Comparison of ENCODE assay signal across 19 cellular contexts in the genomic region with DNA sequence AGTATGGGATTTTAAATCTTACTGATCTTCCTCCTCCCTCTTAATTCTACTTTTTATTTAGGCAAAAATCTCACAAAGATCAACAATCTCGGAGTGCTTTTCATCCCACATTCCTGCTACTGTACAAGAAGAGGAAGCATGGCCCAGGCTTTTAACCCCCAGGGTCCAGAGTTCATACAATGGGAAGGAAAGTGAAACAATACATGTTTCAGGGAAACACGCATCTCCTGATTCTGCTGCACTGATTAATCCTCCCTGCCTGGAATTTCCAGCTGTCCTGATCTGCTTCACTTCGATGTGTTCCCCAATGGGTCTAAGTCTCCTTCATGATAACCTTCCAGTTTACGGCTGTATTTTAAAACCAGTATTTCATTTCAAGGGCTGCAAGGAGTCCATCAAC. TPM values are rescaled to one million over a fixed set of nuclear protein-coding genes. Genes with fewer than 3 reads are reported as not detected.
DNase-seq lines count a peak whose midpoint lies in the region; ATAC-seq, FAIRE-seq and TF ChIP-seq lines count a peak whose summit lies in the region.
"Had no signal": no experiment of that assay in that cellular context is flagged by ENCODE, and none has a peak within 500 bp of the region (broad histone marks: within the 10 kb centered on the region; RNA-seq: fewer than 3 reads in every experiment).

No MANE protein-coding gene starts in this region.

- peak overlapping the region in 1 of 2 experiments; percentile 7; a peak in 1 of 4 replicates for H4K8ac ChIP-seq in IMR-90 (ENCODE audit: low read depth in 2 of 2, low read length in 2 of 2)

- H3K4me2 ChIP-seq in IMR-90 (ENCODE audit: low read depth, low read length) (peak overlapping the region; percentile 50), endothelial cell of umbilical vein (ENCODE audit: insufficient read depth, low read length) (peak overlapping the region; percentile 76)

- no peak for ATAC-seq in IMR-90 (ENCODE audit: low read depth)
- ATAC-seq in lung (ENCODE audit: insufficient read depth, low FRiP score): no peak
- ATAC-seq: naive thymus-derived CD4-positive, alpha-beta T cell had no signal

- H3K23ac ChIP-seq in IMR-90 (ENCODE audit: low read depth, low read length): no peak overlapping the region

- H3K27me3 ChIP-seq in IMR-90 (ENCODE audit: control insufficient read depth, insufficient read depth, low read length) (no peaks in the 10 kb centered on the region), endothelial cell of umbilical vein (ENCODE audit: control insufficient read depth in 2 of 2, insufficient read depth in 2 of 2, low read length in 2 of 2) (no peaks in the 10 kb centered on the region), lung (ENCODE audit: control insufficient read depth, insufficient read depth) (no peaks in the 10 kb centered on the region), skeletal muscle tissue (ENCODE audit: control insufficient read depth in 3 of 3, insufficient read depth in 3 of 3, low read length in 3 of 3) (peaks cover 10 to 26% (median 23%) of the 10 kb centered on the region in 3 donors)
- H3K27me3 ChIP-seq: cardiac muscle cell had no signal

- peak overlapping the region; percentile 27 for H2BK5ac ChIP-seq in IMR-90 (ENCODE audit: low read depth, low read length, poor library complexity, severe bottlenecking)

- no peak overlapping the region for H3K4me3 ChIP-seq in IMR-90 (ENCODE audit: insufficient read depth, low read depth, low read length)
- H3K4me3 ChIP-seq in endothelial cell of umbilical vein (replicated peaks in 1 of 3; ENCODE audit: insufficient read depth in 1 of 3, low read depth in 1 of 3, low read length in 3 of 3): no peak overlapping the region
- no peak overlapping the region for H3K4me3 ChIP-seq in lung
- H3K4me3 ChIP-seq in skeletal muscle tissue (ENCODE audit: low read length in 3 of 3): peak overlapping the region in 1 of 3 donors; percentile 45
- H3K4me3 ChIP-seq: cardiac muscle cell had no signal

- peak; percentile 94 for FAIRE-seq in endothelial cell of umbilical vein (lab: Jason Lieb, UNC)
- FAIRE-seq: urothelium cell line had no signal

- no peak overlapping the region for H4K91ac ChIP-seq in IMR-90 (ENCODE audit: insufficient read depth, low read depth, low read length)

- H2BK120ac ChIP-seq in IMR-90 (ENCODE audit: low read depth, low read length): no peak overlapping the region

- CTCF ChIA-PET in IMR-90 (lab: Yijun Ruan, JAX): no interaction called here
- CTCF ChIA-PET in endothelial cell of umbilical vein (lab: Charles Lee): interaction anchor here (0.9 to 3.9 kb wide), 5 partner anchors 12 to 85 kb away, joined by 3 to 33 read pairs (median 7); no protein-coding TSS in a partner anchor
- CTCF ChIA-PET in HEK293T (lab: Yijun Ruan, JAX): no interaction called here

- no peak for DNase-seq in IMR-90
- DNase-seq in endothelial cell of umbilical vein (ENCODE audit: low read depth, low spot score): peak; percentile 77
- DNase-seq in lung (ENCODE audit: low spot score): no peak
- no peak for DNase-seq in posterior cingulate gyrus
- no peak for DNase-seq in HEK293T (ENCODE audit: extremely low spot score)
- no peak for DNase-seq in activated CD4-positive, CD25-positive, alpha-beta regulatory T cell (lab: John Stamatoyannopoulos, UW)
- DNase-seq in stimulated activated CD4-positive, alpha-beta T cell treated with anti-CD3 and anti-CD28 coated beads, Interleukin-2, amount 100 ng/mL, for 24 hours: no peak
- DNase-seq: activated CD4-positive, alpha-beta memory T cell treated with anti-CD3 and anti-CD28 coated beads for 36 hours; activated naive CD4-positive, alpha-beta T cell; erythroblast; naive thymus-derived CD4-positive, alpha-beta T cell; NCI-H1105 treated with DMSO at 0.1 percent for 48 hours; NCI-H524; stimulated activated CD4-positive, alpha-beta T cell treated with anti-CD3 and anti-CD28 coated beads, Interleukin-15, amount 100 ng/mL, for 24 hours; stimulated activated CD8-positive, alpha-beta memory T cell treated with anti-CD3 and anti-CD28 coated beads, Interleukin-4, amount 100 ng/mL, for 48 hours; T-helper 9 cell had no signal

- H3K4ac ChIP-seq in IMR-90 (ENCODE audit: low read depth, low read length): peak overlapping the region; percentile 11; the same call in 1 of the 2 replicates

- TF ChIP-seq CTCF in IMR-90 (conservative IDR thresholded peaks at IDR 0.05; ENCODE audit: low read depth, low read length): no peak
- no peak for TF ChIP-seq CTCF in endothelial cell of umbilical vein (IDR thresholded peaks at IDR 0.05; ENCODE audit: extremely low read depth in 1 of 2, insufficient read depth in 1 of 2, low read depth in 1 of 2, low read length in 2 of 2)
- no peak for TF ChIP-seq CTCF in lung (IDR thresholded peaks at IDR 0.05; ENCODE audit: control extremely low read depth, extremely low read depth)

- H4K20me1 ChIP-seq in IMR-90 (ENCODE audit: insufficient read depth, low read length): peaks cover 75% of the 10 kb centered on the region
- H4K20me1 ChIP-seq in endothelial cell of umbilical vein (replicated peaks; ENCODE audit: control insufficient read depth, extremely low read depth, insufficient read depth, low read length): no peaks in the 10 kb centered on the region

- H3K27ac ChIP-seq in IMR-90 (ENCODE audit: insufficient read depth, low read length) (peak overlapping the region; percentile 3; the same call in 1 of the 2 replicates), endothelial cell of umbilical vein (ENCODE audit: insufficient read depth, low read depth, low read length) (peak overlapping the region; percentile 81), lung (ENCODE audit: low read depth in 1 of 2, low read length in 1 of 2) (peak overlapping the region; percentile 29 to 43), skeletal muscle tissue (ENCODE audit: low read depth, low read length) (peak overlapping the region; percentile 62)
- H3K27ac ChIP-seq: cardiac muscle cell had no signal

- in situ Hi-C loops in IMR-90 (cut with MboI; ENCODE audit: low sequenced_read_pairs): no loop called here

- peaks cover 41% of the 10 kb centered on the region for H3K4me1 ChIP-seq in IMR-90 (ENCODE audit: control insufficient read depth, insufficient read depth, low read length)
- peaks cover 91% of the 10 kb centered on the region for H3K4me1 ChIP-seq in endothelial cell of umbilical vein (ENCODE audit: control insufficient read depth, extremely low read depth, insufficient read depth, low read length)
- H3K4me1 ChIP-seq in lung (ENCODE audit: control insufficient read depth in 2 of 2, insufficient read depth in 2 of 2, low read length in 2 of 2): peaks cover 12 to 27% of the 10 kb centered on the region in 2 donors
- peaks cover 35 to 55% (median 43%) of the 10 kb centered on the region in 3 donors for H3K4me1 ChIP-seq in skeletal muscle tissue (ENCODE audit: control insufficient read depth in 3 of 3, insufficient read depth in 3 of 3, low read length in 3 of 3)

- H3K18ac ChIP-seq in IMR-90 (ENCODE audit: low read depth, low read length): 0 out of 2 replicates have a peak overlapping the region, but pooled peaks have one; percentile 22

- H2AK5ac ChIP-seq in IMR-90 (ENCODE audit: low read depth, low read length): peak overlapping the region; percentile 22; the same call in 1 of the 2 replicates

- TF ChIP-seq POLR2A in IMR-90 (IDR thresholded peaks at IDR 0.05; ENCODE audit: low read depth, low read length): no peak
- no peak for TF ChIP-seq POLR2A in endothelial cell of umbilical vein (IDR thresholded peaks at IDR 0.05; ENCODE audit: low read depth, low read length)

- TF ChIP-seq RAD21 in IMR-90 (IDR thresholded peaks at IDR 0.05; ENCODE audit: low read length): no peak

- BruUV-seq in IMR-90 (replicated peaks; lab: Mats Ljungman, UMichigan) (no TSS peak), endothelial cell of umbilical vein (replicated peaks; lab: Mats Ljungman, UMichigan) (no TSS peak)

- H3K9me1 ChIP-seq in IMR-90 (ENCODE audit: insufficient read depth, low read length) (peaks cover 60% of the 10 kb centered on the region), endothelial cell of umbilical vein (replicated peaks; ENCODE audit: control insufficient read depth, extremely low read depth, insufficient read depth, low read length) (no peaks in the 10 kb centered on the region)

- POLR2A ChIA-PET in IMR-90 (lab: Charles Lee; ENCODE audit: unreplicated experiment): no interaction called here
- POLR2A ChIA-PET in endothelial cell of umbilical vein (lab: Charles Lee): interaction anchor here (1.1 kb wide), 1 partner anchor 15 kb away, joined by 5 read pairs; no protein-coding TSS in a partner anchor
- POLR2A ChIA-PET in HEK293T (lab: Yijun Ruan, JAX): no interaction called here

- 100% methylated on average over 1 of the region's 4 CpGs; no CpG with 5 or more reads in 1 of the 2 experiments for WGBS in IMR-90 (ENCODE audit: extremely low coverage in 2 of 2, insufficient read length in 1 of 2), 2 experiments
- WGBS in lung, 2 donors: 14 to 29% methylated on average over 4 of the region's 4 CpGs

- dilution Hi-C loops in IMR-90 (cut with HindIII; ENCODE audit: low sequenced_read_pairs, unreplicated experiment): no loop called here
- dilution Hi-C loops in endothelial cell of umbilical vein (cut with MboI; ENCODE audit: extremely low pct_ligation_motif_present, low sequenced_read_pairs): no loop called here

- peaks cover 35 to 88% of the 10 kb centered on the region in 2 experiments for H3K79me1 ChIP-seq in IMR-90 (ENCODE audit: low read depth in 1 of 2, low read length in 2 of 2)

- peaks cover 40% of the 10 kb centered on the region for H3K79me2 ChIP-seq in endothelial cell of umbilical vein (ENCODE audit: control insufficient read depth, insufficient read depth, low read length)

- intact Hi-C loops in IMR-90 (cut with micrococcal nuclease): no loop called here
- intact Hi-C loops in endothelial cell of umbilical vein (cut with micrococcal nuclease): no loop called here
- intact Hi-C loops in posterior cingulate gyrus (cut with DNase I): no loop called here

- no peak overlapping the region for H3K9ac ChIP-seq in IMR-90 (ENCODE audit: low read depth, low read length)
- H3K9ac ChIP-seq in endothelial cell of umbilical vein (replicated peaks; ENCODE audit: extremely low read depth, insufficient read depth, low read length): peak overlapping the region; percentile 43
- H3K9ac ChIP-seq in skeletal muscle tissue (ENCODE audit: low read depth in 1 of 3, low read length in 3 of 3): no peak overlapping the region

- no peak overlapping the region for H2AFZ ChIP-seq in IMR-90 (replicated peaks; ENCODE audit: low read length, poor library complexity)
- no peak overlapping the region for H2AFZ ChIP-seq in endothelial cell of umbilical vein (ENCODE audit: low read depth, low read length)

- no peak overlapping the region for H3K56ac ChIP-seq in IMR-90 (ENCODE audit: extremely low read depth, insufficient read depth, low read length)

- H2AK9ac ChIP-seq in IMR-90 (replicated peaks; ENCODE audit: low read depth, low read length, poor library complexity): no peak overlapping the region

- peak overlapping the region; percentile 41; the same call in 1 of the 2 replicates for H3K14ac ChIP-seq in IMR-90 (replicated peaks; ENCODE audit: low read depth, low read length)

- peaks cover 24% of the 10 kb centered on the region for H3K36me3 ChIP-seq in IMR-90 (ENCODE audit: control insufficient read depth, insufficient read depth, low read length)
- no peaks in the 10 kb centered on the region for H3K36me3 ChIP-seq in endothelial cell of umbilical vein (ENCODE audit: control insufficient read depth in 2 of 2, extremely low read depth in 1 of 2, insufficient read depth in 2 of 2, low read length in 2 of 2)
- H3K36me3 ChIP-seq in lung (ENCODE audit: control insufficient read depth in 2 of 2, insufficient read depth in 2 of 2, low read length in 2 of 2): no peaks in the 10 kb centered on the region
- no peaks in the 10 kb centered on the region for H3K36me3 ChIP-seq in skeletal muscle tissue (ENCODE audit: control insufficient read depth in 3 of 3, insufficient read depth in 3 of 3, low read length in 3 of 3)
- H3K36me3 ChIP-seq: cardiac muscle cell had no signal

- H2BK15ac ChIP-seq in IMR-90 (ENCODE audit: low read depth, low read length): no peak overlapping the region

- H3K9me3 ChIP-seq in IMR-90 (ENCODE audit: control insufficient read depth, insufficient read depth, low read length) (no peaks in the 10 kb centered on the region), endothelial cell of umbilical vein (replicated peaks; ENCODE audit: control insufficient read depth, insufficient read depth, low read length) (no peaks in the 10 kb centered on the region), lung (ENCODE audit: control insufficient read depth in 2 of 2, insufficient read depth in 1 of 2, low read length in 1 of 2) (no peaks in the 10 kb centered on the region), skeletal muscle tissue (ENCODE audit: control insufficient read depth in 3 of 3, low read length in 3 of 3) (no peaks in the 10 kb centered on the region)

- peak overlapping the region; percentile 28; the same call in 1 of the 2 replicates for H4K5ac ChIP-seq in IMR-90 (ENCODE audit: low read depth, low read length)

- H2BK20ac ChIP-seq in IMR-90 (ENCODE audit: low read depth, low read length): no peak overlapping the region

RNA-seq across cellular contexts. Expression of gene COL4A1, which starts 44.5 kb away (rescaled TPM):
- 230 and 263 TPM in 2 replicates for total RNA-seq in IMR-90 (2012; rRNA removed)
- 301 and 337 TPM in 2 replicates for polyA plus RNA-seq in IMR-90 (2012; rRNA removed)
- polyA plus RNA-seq in IMR-90 (2012; cell fraction: cytosol; rRNA removed): 173 and 272 TPM in 2 replicates
- 217 and 287 TPM in 2 replicates for polyA plus RNA-seq in IMR-90 (2012; cell fraction: nucleus; rRNA removed; ENCODE audit: low replicate concordance)
- total RNA-seq in endothelial cell of umbilical vein: 1,119 and 1,341 TPM in 2 replicates
- polyA plus RNA-seq in endothelial cell of umbilical vein: 379 and 384 TPM in 2 replicates
- polyA plus RNA-seq in endothelial cell of umbilical vein (2011; cell fraction: cytosol; rRNA removed): 305 and 353 TPM in 2 replicates
- 509 and 510 TPM in 2 replicates for polyA plus RNA-seq in endothelial cell of umbilical vein (2011; cell fraction: nucleus; rRNA removed)
- 493 and 639 TPM in 2 replicates for polyA plus RNA-seq in endothelial cell of umbilical vein (2012)
- polyA minus RNA-seq in endothelial cell of umbilical vein: 611 and 680 TPM in 2 replicates
- 2.3 TPM for polyA minus RNA-seq in endothelial cell of umbilical vein (2011; cell fraction: cytosol; rRNA and poly(A)+ RNA removed)
- 490 and 493 TPM in 2 replicates for polyA minus RNA-seq in endothelial cell of umbilical vein (2011; cell fraction: nucleus; rRNA and poly(A)+ RNA removed)
- total RNA-seq in lung: 1,000 to 10,000 TPM in 1 of 2 donors, 100 to 1,000 TPM in 1; 326 to 1,051 TPM
- polyA plus RNA-seq in lung: 100 to 1,000 TPM; 114 to 310 TPM
- 774 TPM for total RNA-seq in skeletal muscle tissue
- total RNA-seq: activated CD4-positive, alpha-beta memory T cell treated with anti-CD3 and anti-CD28 coated beads for 36 hours had no signal
- polyA plus RNA-seq: naive thymus-derived CD4-positive, alpha-beta T cell had no signal

RNA-seq across cellular contexts. Expression of gene COL4A2, which starts 44.6 kb away (rescaled TPM):
- total RNA-seq in IMR-90 (2012; rRNA removed) (90.7 and 97.5 TPM in 2 replicates), endothelial cell of umbilical vein (792 and 935 TPM in 2 replicates), lung (100 to 1,000 TPM; 414 to 627 TPM), skeletal muscle tissue (511 TPM)
- polyA plus RNA-seq in IMR-90 (2012; rRNA removed) (457 and 533 TPM in 2 replicates), endothelial cell of umbilical vein (940 and 1,366 TPM in 2 replicates), lung (100 to 1,000 TPM; 169 to 264 TPM)
- polyA plus RNA-seq in IMR-90 (2012; cell fraction: cytosol; rRNA removed): 220 and 733 TPM in 2 replicates
- 553 and 1,147 TPM in 2 replicates for polyA plus RNA-seq in IMR-90 (2012; cell fraction: nucleus; rRNA removed; ENCODE audit: low replicate concordance)
- polyA plus RNA-seq in endothelial cell of umbilical vein (2011; cell fraction: cytosol; rRNA removed): 563 and 570 TPM in 2 replicates
- polyA plus RNA-seq in endothelial cell of umbilical vein (2011; cell fraction: nucleus; rRNA removed): 716 and 1,073 TPM in 2 replicates
- 398 and 736 TPM in 2 replicates for polyA plus RNA-seq in endothelial cell of umbilical vein (2012)
- 769 and 809 TPM in 2 replicates for polyA minus RNA-seq in endothelial cell of umbilical vein
- polyA minus RNA-seq in endothelial cell of umbilical vein (2011; cell fraction: cytosol; rRNA and poly(A)+ RNA removed): 4.8 TPM
- polyA minus RNA-seq in endothelial cell of umbilical vein (2011; cell fraction: nucleus; rRNA and poly(A)+ RNA removed): 669 and 809 TPM in 2 replicates
- total RNA-seq: activated CD4-positive, alpha-beta memory T cell treated with anti-CD3 and anti-CD28 coated beads for 36 hours had no signal
- polyA plus RNA-seq: naive thymus-derived CD4-positive, alpha-beta T cell had no signal

Comparison
In these comparisons a context has a peak if more than half of its experiments do, and no peak if none do; other contexts are left out.
1. H3K27ac ChIP-seq: peak in every context shown above with its lines; median percentile 81 in endothelial cell of umbilical vein; 62 in skeletal muscle tissue; 36 in lung; 3 in IMR-90.